Comparison of ENCODE assay signal across 8 cellular contexts in the genomic region with DNA sequence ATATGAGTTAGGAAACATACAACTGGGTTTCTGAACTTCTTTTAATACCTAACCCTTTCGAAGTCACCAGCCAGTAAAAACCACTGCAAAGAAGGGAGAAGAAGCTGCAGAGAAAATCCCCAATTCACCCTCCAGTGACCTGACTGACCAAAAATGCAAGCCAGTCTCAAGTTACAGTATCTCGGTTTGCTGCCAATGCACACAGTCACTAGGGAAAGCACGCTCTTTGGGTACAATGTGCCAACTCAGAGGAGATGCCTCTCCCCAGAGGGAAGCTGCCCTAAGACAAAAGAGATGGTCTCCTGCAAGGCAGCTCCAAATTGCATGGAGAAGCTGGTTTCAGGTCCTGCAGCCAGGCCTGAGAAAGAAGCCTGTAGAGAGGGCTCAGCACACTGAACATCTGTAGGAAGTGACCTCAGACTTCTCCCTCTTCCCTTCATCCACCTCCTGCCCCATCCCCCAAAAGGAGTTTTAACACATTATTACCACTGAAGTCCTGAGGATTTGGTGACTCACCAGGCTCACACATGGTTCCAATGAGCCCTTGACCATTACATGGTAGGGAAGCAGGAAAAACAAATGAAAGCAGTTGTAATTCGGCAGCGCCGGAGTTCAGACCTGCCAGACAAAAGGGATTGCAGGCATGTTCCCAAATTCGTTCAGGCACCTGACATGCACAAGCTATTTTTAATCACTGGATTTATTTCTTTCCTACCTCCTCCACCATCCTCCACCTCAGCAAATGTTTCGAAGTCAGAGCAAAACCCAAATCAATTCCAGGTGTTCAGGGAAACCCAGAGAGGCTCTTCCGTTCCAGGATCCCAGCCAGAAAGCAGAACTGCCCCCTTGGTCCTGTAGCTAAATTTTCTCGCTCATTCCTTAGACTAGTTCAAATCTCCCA.
DNase-seq lines count a peak whose midpoint lies in the region; ATAC-seq, FAIRE-seq and TF ChIP-seq lines count a peak whose summit lies in the region.

No MANE protein-coding gene starts in this region.

- peak overlapping the region; percentile 87 for H3K27ac ChIP-seq in mesodermal cell (ENCODE audit: low read depth, low read length, severe bottlenecking)

- H3K36me3 ChIP-seq in bronchial epithelial cell (ENCODE audit: control insufficient read depth, insufficient read depth, low read length) (no peaks in the 10 kb centered on the region), mesodermal cell (ENCODE audit: control insufficient read depth, insufficient read depth, low read length) (peaks cover 49% of the 10 kb centered on the region)

- peaks cover 70% of the 10 kb centered on the region for H3K4me1 ChIP-seq in mesodermal cell (ENCODE audit: control insufficient read depth, insufficient read depth, low read length, poor library complexity, severe bottlenecking)

- no peak overlapping the region for H3K4me3 Mint-ChIP-seq in glutamatergic neuron (ENCODE audit: unreplicated experiment)

- peak; percentile 95 for FAIRE-seq in bronchial epithelial cell (lab: Jason Lieb, UNC)

- H3K27ac Mint-ChIP-seq in glutamatergic neuron (ENCODE audit: unreplicated experiment), result no peak overlapping the region

- peak; percentile 72 for ATAC-seq in HG02678 (IDR thresholded peaks at IDR 0.05; ENCODE audit: unreplicated experiment)

- no peaks in the 10 kb centered on the region for H3K9me3 ChIP-seq in mesodermal cell (ENCODE audit: control insufficient read depth, low read length)

- WGBS in mesodermal cell (ENCODE audit: insufficient coverage in 2 of 2), 2 experiments, result 62 to 70% methylated on average over 8 to 9 of the region's 10 CpGs

- no peaks in the 10 kb centered on the region for H3K9me3 Mint-ChIP-seq in glutamatergic neuron (ENCODE audit: unreplicated experiment)

- no peaks in the 10 kb centered on the region for H3K36me3 Mint-ChIP-seq in glutamatergic neuron (ENCODE audit: unreplicated experiment)

- H3K4me1 Mint-ChIP-seq in glutamatergic neuron (ENCODE audit: low read depth, unreplicated experiment), result no peaks in the 10 kb centered on the region

- no peak for TF ChIP-seq CTCF in bronchial epithelial cell (IDR thresholded peaks at IDR 0.05; ENCODE audit: insufficient read depth, low read length, severe bottlenecking)
- no peak for TF ChIP-seq CTCF in glutamatergic neuron (IDR thresholded peaks at IDR 0.05; ENCODE audit: partially characterized antibody, unreplicated experiment)

- H3K4me3 ChIP-seq in bronchial epithelial cell (ENCODE audit: low read depth, low read length), result no peak overlapping the region
- no peak overlapping the region for H3K4me3 ChIP-seq in mesodermal cell (ENCODE audit: extremely low read depth, insufficient read depth, low read length, poor library complexity, severe bottlenecking)

- H3K27me3 Mint-ChIP-seq in glutamatergic neuron (ENCODE audit: unreplicated experiment), result peaks cover 3% of the 10 kb centered on the region

- H3K27me3 ChIP-seq in bronchial epithelial cell (ENCODE audit: control insufficient read depth, insufficient read depth, low read length), result no peaks in the 10 kb centered on the region

- peak; percentile 42 for DNase-seq in stimulated activated CD4-positive, alpha-beta T cell treated with anti-CD3 and anti-CD28 coated beads, Interleukin-1b, Interleukin-23, amount 100 ng/mL, for 48 hours
- no peak for DNase-seq in stimulated activated CD4-positive, alpha-beta T cell treated with anti-CD3 and anti-CD28 coated beads, Interleukin-2, amount 100 ng/mL, for 48 hours
- DNase-seq in NCI-H69 (lab: John Stamatoyannopoulos, UW) (peak; percentile 98), bronchial epithelial cell (ENCODE audit: low read depth) (peak; percentile 79), glutamatergic neuron (no peak), NCI-H748 treated with DMSO at 0.1 percent for 48 hours (lab: John Stamatoyannopoulos, UW) (no peak)

Comparison
In these comparisons a context has a peak if more than half of its experiments do, and no peak if none do; other contexts are left out.
1. DNase-seq: peak in stimulated activated CD4-positive, alpha-beta T cell treated with anti-CD3 and anti-CD28 coated beads, Interleukin-1b, Interleukin-23, amount 100 ng/mL, for 48 hours (single experiment), NCI-H69 (single experiment) and bronchial epithelial cell (single experiment); none in stimulated activated CD4-positive, alpha-beta T cell treated with anti-CD3 and anti-CD28 coated beads, Interleukin-2, amount 100 ng/mL, for 48 hours (0 of 2), glutamatergic neuron (single experiment) and NCI-H748 treated with DMSO at 0.1 percent for 48 hours (single experiment).